In the genomic region with DNA sequence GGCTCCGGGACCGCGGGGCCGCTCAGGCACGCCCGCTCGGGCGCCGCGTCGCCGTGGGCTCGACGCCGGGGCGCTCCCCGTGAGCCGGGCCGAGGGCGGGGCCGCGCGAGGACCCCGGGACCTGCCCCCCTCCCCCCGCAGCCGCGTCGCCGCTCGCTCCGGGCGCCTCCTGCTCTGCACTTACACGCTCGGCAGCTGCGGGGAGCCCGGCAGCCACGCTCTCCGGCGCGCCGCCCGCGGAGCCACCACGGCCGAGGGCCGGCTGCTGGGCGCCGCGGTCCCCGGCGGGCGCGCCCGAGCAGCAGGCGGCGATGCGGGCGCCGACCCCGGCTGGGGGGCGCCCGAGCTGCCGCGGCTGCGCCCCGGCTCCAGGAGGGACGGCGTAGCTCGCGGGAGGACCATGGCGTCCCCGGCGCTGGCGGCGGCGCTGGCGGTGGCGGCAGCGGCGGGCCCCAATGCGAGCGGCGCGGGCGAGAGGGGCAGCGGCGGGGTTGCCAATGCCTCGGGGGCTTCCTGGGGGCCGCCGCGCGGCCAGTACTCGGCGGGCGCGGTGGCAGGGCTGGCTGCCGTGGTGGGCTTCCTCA, we compare ENCODE assay signal across 8 cellular contexts. TPM values are rescaled to one million over a fixed set of nuclear protein-coding genes. Genes with fewer than 3 reads are reported as not detected.
DNase-seq lines count a peak whose midpoint lies in the region; TF ChIP-seq lines count a peak whose summit lies in the region.

Gene ADRA2C (plus strand): TSS at position 179 of the 584 bp plus-strand sequence. CDS start 222 bp downstream, at position 401.

- H3K27ac ChIP-seq in angular gyrus (ENCODE audit: low read depth, low read length) (peak within 1 kb of the TSS; percentile 45), testis (peak within 1 kb of the TSS in 1 of 2 donors; percentile 41)

- no peaks in the 10 kb centered on the region for H3K27me3 ChIP-seq in testis

- no peak for TF ChIP-seq CTCF in testis (IDR thresholded peaks at IDR 0.05)

- H3K4me3 ChIP-seq in testis, result peak within 1 kb of the TSS; percentile 36 to 38

- WGBS in testis, 2 donors, result 0 to 1% methylated on average over 2 to 48 of the region's 97 CpGs

- DNase-seq in NCI-H2196 (lab: John Stamatoyannopoulos, UW; ENCODE audit: unreplicated experiment) (peak; percentile 66), NCI-H2196 treated with DMSO at 0.1 percent for 48 hours (lab: John Stamatoyannopoulos, UW; ENCODE audit: unreplicated experiment) (no peak), iris pigment epithelial cell (ENCODE audit: low read depth) (peak; percentile 29), testis (peak; percentile 55), T-helper 9 cell (no peak), NK-92 (lab: John Stamatoyannopoulos, UW; ENCODE audit: unreplicated experiment) (no peak)
- DNase-seq in activated CD4-positive, CD25-positive, alpha-beta regulatory T cell (lab: John Stamatoyannopoulos, UW), result no peak

- H3K4me1 ChIP-seq in testis, result peaks cover 4% of the 10 kb centered on the region

- no peaks in the 10 kb centered on the region for H3K36me3 ChIP-seq in testis (ENCODE audit: low read depth, missing control alignments)

- intact Hi-C loops in testis (cut with DNase I; ENCODE audit: low total_unique reads), result no loop called here

- no peaks in the 10 kb centered on the region for H3K9me3 ChIP-seq in testis

- TF ChIP-seq POLR2A in testis (IDR thresholded peaks at IDR 0.05), result no peak

RNA-seq across cellular contexts. Expression of gene ADRA2C, which starts in this region (rescaled TPM):
- 10 to 100 TPM in 1 of 2 donors, 1 to 10 TPM in 1; 9.3 to 16.0 TPM for total RNA-seq in testis
- polyA plus RNA-seq in testis (ENCODE audit: insufficient read depth, low read depth, low replicate concordance), result 7.2 TPM

Comparison
In these comparisons a context has a peak if more than half of its experiments do, and no peak if none do; other contexts are left out.
1. DNase-seq: peak in NCI-H2196 (single experiment), iris pigment epithelial cell (single experiment) and testis (single experiment); none in NCI-H2196 treated with DMSO at 0.1 percent for 48 hours (single experiment), activated CD4-positive, CD25-positive, alpha-beta regulatory T cell (0 of 4), T-helper 9 cell (single experiment) and NK-92 (single experiment).